In the genomic region with DNA sequence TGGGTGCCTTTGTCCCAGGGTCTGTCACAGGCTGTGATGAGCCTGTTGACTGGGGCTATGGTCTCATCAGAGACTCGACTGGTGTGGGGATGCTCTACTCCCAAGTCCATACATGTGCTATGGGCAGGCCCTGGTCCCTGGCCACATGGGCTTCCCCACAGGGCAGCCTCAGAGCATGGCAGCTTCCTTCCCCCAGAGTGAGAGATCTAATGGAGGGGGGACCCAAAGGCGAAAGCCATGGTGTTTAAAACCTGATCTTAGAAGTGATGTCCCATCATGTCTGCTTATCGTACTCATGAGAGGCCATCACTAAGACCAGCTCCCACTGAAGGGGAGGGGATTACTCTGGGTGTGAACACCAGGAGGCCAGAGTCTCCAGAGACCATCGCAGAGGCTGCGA, we compare ENCODE assay signal across 24 cellular contexts.
"Had no signal": no experiment of that assay in that cellular context is flagged by ENCODE, and none has a peak within 500 bp of the region (broad histone marks: within the 10 kb centered on the region; RNA-seq: fewer than 3 reads in every experiment).

No MANE protein-coding gene starts in this region.

- H3K4me3 Mint-ChIP-seq: activated B cell treated with CpG ODN at 0.5 μM for 24 hours; activated CD4-positive, alpha-beta T cell treated with anti-CD3 and anti-CD28 coated beads for 36 hours; activated CD8-positive, alpha-beta memory T cell treated with anti-CD3 and anti-CD28 coated beads, Interleukin-2, amount 10 ng/mL, durations not matched to agents 7 days and 5 days; activated T-helper 17 cell treated with anti-CD3 and anti-CD28 coated beads, Interleukin-2, amount 50 U/mL, for 72 hours; brain; central memory CD8-positive, alpha-beta T cell; endodermal cell; memory B cell; nephron; stimulated activated memory B cell treated with anti-CD40 and anti-IgM and Interleukin-4, amounts not matched to agents 10 μg/mL and 1 μg/mL and 100 μg/mL, for 72 hours; T-helper 17 cell had no signal

- ATAC-seq: activated CD4-positive, alpha-beta T cell treated with anti-CD3 and anti-CD28 coated beads for 36 hours; activated CD8-positive, alpha-beta memory T cell treated with anti-CD3 and anti-CD28 coated beads, Interleukin-2, amount 10 ng/mL, durations not matched to agents 7 days and 5 days; activated naive CD4-positive, alpha-beta T cell treated with anti-CD3 and anti-CD28 coated beads, Interleukin-2, amount 50 U/mL, for 72 hours; activated T-helper 17 cell treated with anti-CD3 and anti-CD28 coated beads, Interleukin-2, amount 50 U/mL, for 72 hours; gastroesophageal sphincter; left cardiac atrium; stimulated activated memory B cell treated with anti-CD40 and anti-IgM and Interleukin-4, amounts not matched to agents 10 μg/mL and 1 μg/mL and 100 μg/mL, for 72 hours; T-helper 17 cell had no signal

- DNase-seq: activated B cell treated with CpG ODN at 0.5 μM for 24 hours; activated CD4-positive, alpha-beta T cell treated with anti-CD3 and anti-CD28 coated beads for 36 hours; activated CD4-positive, alpha-beta T cell treated with anti-CD3 and anti-CD28 coated beads, Interleukin-2, amount 50 U/mL, for 48 hours; activated T-cell treated with anti-CD3 and anti-CD28 coated beads, Interleukin-2, amount 50 U/mL, for 1 hour; aorta; colonic mucosa; left cardiac atrium; small intestine; stimulated activated CD4-positive, alpha-beta T cell treated with anti-CD3 and anti-CD28 coated beads, Interleukin-15, amount 100 ng/mL, for 24 hours; SW 1271; T-helper 17 cell; trophoblast cell had no signal

- H3K9me3 Mint-ChIP-seq: activated naive CD4-positive, alpha-beta T cell treated with anti-CD3 and anti-CD28 coated beads, Interleukin-2, amount 50 U/mL, for 72 hours; activated T-helper 17 cell treated with anti-CD3 and anti-CD28 coated beads, Interleukin-2, amount 50 U/mL, for 72 hours; central memory CD8-positive, alpha-beta T cell had no signal

- H3K27ac Mint-ChIP-seq: activated B cell treated with CpG ODN at 0.5 μM for 24 hours; activated CD4-positive, alpha-beta T cell treated with anti-CD3 and anti-CD28 coated beads for 36 hours; activated CD8-positive, alpha-beta memory T cell treated with anti-CD3 and anti-CD28 coated beads, Interleukin-2, amount 10 ng/mL, durations not matched to agents 7 days and 5 days; activated naive CD4-positive, alpha-beta T cell treated with anti-CD3 and anti-CD28 coated beads, Interleukin-2, amount 50 U/mL, for 72 hours; activated T-helper 17 cell treated with anti-CD3 and anti-CD28 coated beads, Interleukin-2, amount 50 U/mL, for 72 hours; endodermal cell; memory B cell; nephron; stimulated activated memory B cell treated with anti-CD40 and anti-IgM and Interleukin-4, amounts not matched to agents 10 μg/mL and 1 μg/mL and 100 μg/mL, for 72 hours; T-helper 17 cell had no signal

- H3K27ac ChIP-seq: colonic mucosa, gastroesophageal sphincter, parathyroid adenoma, right lobe of liver had no signal

- H3K4me1 ChIP-seq: colonic mucosa, gastroesophageal sphincter, parathyroid adenoma, right lobe of liver had no signal

- H3K27me3 Mint-ChIP-seq: activated B cell treated with CpG ODN at 0.5 μM for 24 hours; activated CD8-positive, alpha-beta memory T cell treated with anti-CD3 and anti-CD28 coated beads, Interleukin-2, amount 10 ng/mL, durations not matched to agents 7 days and 5 days; stimulated activated memory B cell treated with anti-CD40 and anti-IgM and Interleukin-4, amounts not matched to agents 10 μg/mL and 1 μg/mL and 100 μg/mL, for 72 hours had no signal

- H3K27me3 ChIP-seq: colonic mucosa, right lobe of liver had no signal

- H3K9me3 ChIP-seq: colonic mucosa, right lobe of liver had no signal

- H3K4me3 ChIP-seq: colonic mucosa, gastroesophageal sphincter, right lobe of liver had no signal

- H3K36me3 ChIP-seq: colonic mucosa, gastroesophageal sphincter, right lobe of liver had no signal

- H3K4me1 Mint-ChIP-seq: activated B cell treated with CpG ODN at 0.5 μM for 24 hours; activated CD4-positive, alpha-beta T cell treated with anti-CD3 and anti-CD28 coated beads for 36 hours; activated CD8-positive, alpha-beta memory T cell treated with anti-CD3 and anti-CD28 coated beads, Interleukin-2, amount 10 ng/mL, durations not matched to agents 7 days and 5 days; activated T-helper 17 cell treated with anti-CD3 and anti-CD28 coated beads, Interleukin-2, amount 50 U/mL, for 72 hours; central memory CD8-positive, alpha-beta T cell; memory B cell; stimulated activated memory B cell treated with anti-CD40 and anti-IgM and Interleukin-4, amounts not matched to agents 10 μg/mL and 1 μg/mL and 100 μg/mL, for 72 hours; T-helper 17 cell had no signal

- H3K36me3 Mint-ChIP-seq: activated CD8-positive, alpha-beta memory T cell treated with anti-CD3 and anti-CD28 coated beads, Interleukin-2, amount 10 ng/mL, durations not matched to agents 7 days and 5 days; activated naive CD4-positive, alpha-beta T cell treated with anti-CD3 and anti-CD28 coated beads, Interleukin-2, amount 50 U/mL, for 72 hours; brain; memory B cell; stimulated activated memory B cell treated with anti-CD40 and anti-IgM and Interleukin-4, amounts not matched to agents 10 μg/mL and 1 μg/mL and 100 μg/mL, for 72 hours had no signal
